ENCODE assay signal across 18 cellular contexts in genomic region chr16:88502776-88503280, GRCh38. TPM values are rescaled to one million over a fixed set of nuclear protein-coding genes. Genes with fewer than 3 reads are reported as not detected.
DNase-seq lines count a peak whose midpoint lies in the region; ATAC-seq and TF ChIP-seq lines count a peak whose summit lies in the region.
"Had no signal": no experiment of that assay in that cellular context is flagged by ENCODE, and none has a peak within 500 bp of the region (broad histone marks: within the 10 kb centered on the region; RNA-seq: fewer than 3 reads in every experiment).

No MANE protein-coding gene starts in this region.

- H3K27me3 Mint-ChIP-seq in natural killer cell (ENCODE audit: low read depth in 2 of 2) (no peaks in the 10 kb centered on the region), T-helper 17 cell (no peaks in the 10 kb centered on the region), endodermal cell (ENCODE audit: insufficient read depth) (no peaks in the 10 kb centered on the region)
- H3K27me3 Mint-ChIP-seq in natural killer cell treated with Interleukin-12 subunit alpha and Interleukin-12 subunit beta and Interleukin-15 and Interleukin-18, amount 100 ng/mL, for 72 hours, result no peaks in the 10 kb centered on the region
- H3K27me3 Mint-ChIP-seq: CD4-positive, CD25-positive, alpha-beta regulatory T cell had no signal

- no peaks in the 10 kb centered on the region for H3K36me3 ChIP-seq in hepatocyte (replicated peaks; ENCODE audit: insufficient read depth, low read depth)
- H3K36me3 ChIP-seq in endodermal cell (ENCODE audit: control insufficient read depth, insufficient read depth, low read length), result no peaks in the 10 kb centered on the region

- no peaks in the 10 kb centered on the region for H3K9me3 ChIP-seq in T-helper 17 cell (ENCODE audit: control insufficient read depth, low read length, poor library complexity, severe bottlenecking)
- H3K9me3 ChIP-seq in hepatocyte (ENCODE audit: low read depth), result no peaks in the 10 kb centered on the region
- H3K9me3 ChIP-seq in endodermal cell (ENCODE audit: control insufficient read depth, low read length), result no peaks in the 10 kb centered on the region

- TF ChIP-seq CTCF in natural killer cell (IDR thresholded peaks at IDR 0.05) (no peak), hepatocyte (IDR thresholded peaks at IDR 0.05; ENCODE audit: poor library complexity) (no peak), endodermal cell (conservative IDR thresholded peaks at IDR 0.05) (no peak)

- intact Hi-C loops in natural killer cell (cut with micrococcal nuclease), result no loop called here

- H3K9me2 ChIP-seq in hepatocyte (replicated peaks; ENCODE audit: insufficient read depth), result no peaks in the 10 kb centered on the region

- 89% methylated on average over 19 of the region's 23 CpGs for WGBS in hepatocyte (ENCODE audit: low lambda C conversion rate, missing lambda C conversion rate)
- 90 to 94% methylated on average over 8 to 23 of the region's 23 CpGs for WGBS in endodermal cell (ENCODE audit: insufficient coverage in 1 of 2, insufficient read length in 1 of 2), 2 experiments

- H3K36me3 Mint-ChIP-seq in natural killer cell (no peaks in the 10 kb centered on the region), T-helper 17 cell (ENCODE audit: low read depth) (no peaks in the 10 kb centered on the region), endodermal cell (ENCODE audit: low read depth) (no peaks in the 10 kb centered on the region)
- no peaks in the 10 kb centered on the region for H3K36me3 Mint-ChIP-seq in natural killer cell treated with Interleukin-12 subunit alpha and Interleukin-12 subunit beta and Interleukin-15 and Interleukin-18, amount 100 ng/mL, for 72 hours
- H3K36me3 Mint-ChIP-seq: CD4-positive, CD25-positive, alpha-beta regulatory T cell had no signal

- H3K4me3 Mint-ChIP-seq in natural killer cell (no peak overlapping the region), T-helper 17 cell (no peak overlapping the region), endodermal cell (no peak overlapping the region)
- H3K4me3 Mint-ChIP-seq in natural killer cell treated with Interleukin-12 subunit alpha and Interleukin-12 subunit beta and Interleukin-15 and Interleukin-18, amount 100 ng/mL, for 72 hours, result no peak overlapping the region
- H3K4me3 Mint-ChIP-seq: CD4-positive, CD25-positive, alpha-beta regulatory T cell; GM23338; HFFc6 had no signal

- no peaks in the 10 kb centered on the region for H3K27me3 ChIP-seq in hepatocyte
- no peaks in the 10 kb centered on the region for H3K27me3 ChIP-seq in endodermal cell (ENCODE audit: control insufficient read depth, insufficient read depth, low read length, poor library complexity, severe bottlenecking)

- H3K4me3 ChIP-seq in hepatocyte (no peak overlapping the region), endodermal cell (ENCODE audit: low read length) (no peak overlapping the region)
- H3K4me3 ChIP-seq: GM23338 had no signal

- peaks cover 8% of the 10 kb centered on the region for H3K79me2 ChIP-seq in hepatocyte

- no peaks in the 10 kb centered on the region for H4K20me1 ChIP-seq in hepatocyte (ENCODE audit: insufficient read depth, poor library complexity, severe bottlenecking)

- no peak for ATAC-seq in natural killer cell
- no peak for ATAC-seq in natural killer cell treated with Interleukin-12 subunit alpha and Interleukin-12 subunit beta and Interleukin-15 and Interleukin-18, amount 100 ng/mL, for 72 hours
- ATAC-seq in T-helper 17 cell, result no peak
- no peak for ATAC-seq in HG02642 (IDR thresholded peaks at IDR 0.05; ENCODE audit: poor library complexity, unreplicated experiment)
- ATAC-seq: GM23338 had no signal

- no peak overlapping the region for H3K9ac ChIP-seq in endodermal cell (ENCODE audit: extremely low read depth, low read length, poor library complexity, severe bottlenecking)

- peaks cover 34 to 65% of the 10 kb centered on the region in 2 donors for H3K4me1 Mint-ChIP-seq in natural killer cell
- H3K4me1 Mint-ChIP-seq in natural killer cell treated with Interleukin-12 subunit alpha and Interleukin-12 subunit beta and Interleukin-15 and Interleukin-18, amount 100 ng/mL, for 72 hours (ENCODE audit: low read depth in 2 of 2), result peaks cover 0 to 29% of the 10 kb centered on the region in 2 donors
- H3K4me1 Mint-ChIP-seq in T-helper 17 cell, result peaks cover 17% of the 10 kb centered on the region
- H3K4me1 Mint-ChIP-seq in endodermal cell, result peaks cover 7% of the 10 kb centered on the region
- H3K4me1 Mint-ChIP-seq: GM23338 had no signal

- H3K27ac ChIP-seq in hepatocyte (peak overlapping the region; percentile 98), endodermal cell (ENCODE audit: low read depth, low read length) (no peak overlapping the region)

- H3K27ac Mint-ChIP-seq in natural killer cell (peak overlapping the region; percentile 81 to 88), T-helper 17 cell (peak overlapping the region; percentile 84), endodermal cell (no peak overlapping the region)
- no peak overlapping the region for H3K27ac Mint-ChIP-seq in natural killer cell treated with Interleukin-12 subunit alpha and Interleukin-12 subunit beta and Interleukin-15 and Interleukin-18, amount 100 ng/mL, for 72 hours
- H3K27ac Mint-ChIP-seq: GM23338, HFFc6 had no signal

- no peak overlapping the region for H2AFZ ChIP-seq in hepatocyte
- H2AFZ ChIP-seq: GM23338 had no signal

- H3K4me1 ChIP-seq in hepatocyte (ENCODE audit: insufficient read depth), result peaks cover 48% of the 10 kb centered on the region
- H3K4me1 ChIP-seq in endodermal cell (ENCODE audit: control insufficient read depth, insufficient read depth, low read length), result peaks cover 15% of the 10 kb centered on the region

- H3K9me3 Mint-ChIP-seq in natural killer cell (no peaks in the 10 kb centered on the region), endodermal cell (no peaks in the 10 kb centered on the region)
- no peaks in the 10 kb centered on the region for H3K9me3 Mint-ChIP-seq in natural killer cell treated with Interleukin-12 subunit alpha and Interleukin-12 subunit beta and Interleukin-15 and Interleukin-18, amount 100 ng/mL, for 72 hours
- H3K9me3 Mint-ChIP-seq: GM23338, HFFc6 had no signal

- DNase-seq in natural killer cell (no peak), T-helper 17 cell (no peak), hepatocyte (ENCODE audit: low spot score) (no peak), endodermal cell (no peak), hepatic stellate cell (ENCODE audit: low spot score) (no peak)
- DNase-seq in natural killer cell treated with Interleukin-12 subunit alpha and Interleukin-12 subunit beta and Interleukin-15 and Interleukin-18, amount 100 ng/mL, for 72 hours (ENCODE audit: low spot score), result no peak
- DNase-seq: 8988T; C1 segment of cervical spinal cord; CD4-positive, CD25-positive, alpha-beta regulatory T cell; CD8-positive, alpha-beta memory T cell; COR-L47; DMS79; GDM1; HCEC 1CT; HFFc6; KBM-7 had no signal

- H3K4me2 ChIP-seq in hepatocyte, result no peak overlapping the region
- H3K4me2 ChIP-seq: GM23338 had no signal

RNA-seq across cellular contexts. Expression of gene ZFPM1, which starts 49.7 kb away (rescaled TPM):
- 10 to 100 TPM; 56.3 to 71.0 (median 64.6) TPM for total RNA-seq in natural killer cell
- total RNA-seq in natural killer cell treated with Interleukin-12 subunit alpha and Interleukin-12 subunit beta and Interleukin-15 and Interleukin-18, amount 100 ng/mL, for 72 hours, result 10 to 100 TPM; 23.5 to 24.5 TPM
- 10 to 100 TPM; 24.6 to 29.4 TPM for total RNA-seq in T-helper 17 cell
- total RNA-seq in hepatocyte, result 3.1 and 4.1 TPM in 2 replicates
- 8.3 and 11.9 TPM in 2 replicates for polyA plus RNA-seq in hepatocyte
- total RNA-seq in endodermal cell, result 10 to 100 TPM; 18.1 to 21.5 TPM
- polyA plus RNA-seq in endodermal cell (2013, experiment 1 of 2), result 5.6 TPM
- polyA plus RNA-seq in endodermal cell (2013, experiment 2 of 2), result 5.0 TPM

Comparison
In these comparisons a context has a peak if more than half of its experiments do, and no peak if none do; other contexts are left out.
1. H3K27ac Mint-ChIP-seq: peak in natural killer cell (2 of 2) and T-helper 17 cell (single experiment); none in natural killer cell treated with Interleukin-12 subunit alpha and Interleukin-12 subunit beta and Interleukin-15 and Interleukin-18, amount 100 ng/mL, for 72 hours (0 of 2) and endodermal cell (single experiment).